ENCODE assay signal across 8 cellular contexts in the genomic region with DNA sequence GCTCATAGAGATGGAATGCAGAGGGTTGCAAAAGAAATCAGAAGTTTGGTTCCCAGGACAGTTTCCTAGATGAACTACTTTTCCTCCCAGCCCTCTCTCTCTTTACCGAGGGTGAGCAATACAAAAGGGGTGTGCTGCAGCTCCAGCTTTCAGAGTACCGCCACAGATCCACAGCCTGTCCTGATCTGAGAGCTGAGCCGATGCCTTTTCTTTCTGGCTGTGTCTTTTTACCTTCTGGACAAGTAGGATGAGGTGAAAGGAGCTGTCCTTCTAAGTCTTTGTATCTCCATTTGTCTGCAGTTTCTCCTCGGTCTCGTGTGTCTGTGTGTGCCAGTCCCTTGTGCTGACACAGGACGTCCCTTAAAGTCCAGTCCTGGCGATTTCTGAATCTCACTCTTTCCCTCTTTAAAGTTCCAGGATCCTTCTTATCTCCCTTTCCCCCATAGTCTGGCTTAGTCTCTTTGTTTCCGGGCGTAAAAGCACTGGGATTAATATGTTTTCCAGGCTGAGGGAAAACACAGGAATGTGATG. TPM values are rescaled to one million over a fixed set of nuclear protein-coding genes. Genes with fewer than 3 reads are reported as not detected.
DNase-seq lines count a peak whose midpoint lies in the region; ATAC-seq and TF ChIP-seq lines count a peak whose summit lies in the region.
"Had no signal": no experiment of that assay in that cellular context is flagged by ENCODE, and none has a peak within 500 bp of the region (broad histone marks: within the 10 kb centered on the region; RNA-seq: fewer than 3 reads in every experiment).

No MANE protein-coding gene starts in this region.

- no peaks in the 10 kb centered on the region for H3K36me3 ChIP-seq in urinary bladder (ENCODE audit: insufficient read depth)

- no peak overlapping the region for H3K27ac ChIP-seq in urinary bladder (ENCODE audit: low read depth)

- H3K4me1 ChIP-seq in urinary bladder (ENCODE audit: insufficient read depth), result no peaks in the 10 kb centered on the region

- ATAC-seq in GM18861 (IDR thresholded peaks at IDR 0.05; ENCODE audit: unreplicated experiment), result no peak

- no peak for TF ChIP-seq CTCF in lower leg skin (IDR thresholded peaks at IDR 0.05)

- DNase-seq in HuH-7.5 (ENCODE audit: low spot score) (peak; percentile 24), dedifferentiated amniotic fluid mesenchymal stem cell (ENCODE audit: extremely low spot score) (peak; percentile 78), lower leg skin (ENCODE audit: low spot score in 2 of 2) (no peak), NCI-H510A treated with DMSO at 0.1 percent for 48 hours (lab: John Stamatoyannopoulos, UW) (no peak), NCI-H2029 treated with DMSO at 0.1 percent for 48 hours (lab: John Stamatoyannopoulos, UW) (no peak)
- DNase-seq: glutamatergic neuron had no signal

- peak overlapping the region; percentile 8 for H3K4me3 ChIP-seq in lower leg skin (ENCODE audit: low read depth, poor library complexity, severe bottlenecking)
- H3K4me3 ChIP-seq in urinary bladder (ENCODE audit: low read depth, low read length), result peak overlapping the region; percentile 9

- 7% methylated on average over 9 of the region's 9 CpGs for WGBS in lower leg skin, 2 donors
- WGBS in urinary bladder, result 6% methylated on average over 9 of the region's 9 CpGs

- no peak for TF ChIP-seq POLR2A in lower leg skin (IDR thresholded peaks at IDR 0.05)

- intact Hi-C loops in lower leg skin (cut with DNase I; ENCODE audit: low total_unique reads), result loop anchor here (5.0 to 10.0 kb wide), 2 partner anchors 174 to 337 kb away; a partner anchor contains a TSS

RNA-seq across cellular contexts. Expression of a gene that starts 0.5 kb away (rescaled TPM):
- total RNA-seq in lower leg skin, result 10 to 100 TPM in 3 of 4 donors, 1 to 10 TPM in 1; 7.4 to 53.3 (median 10.6) TPM
- 128 TPM for total RNA-seq in urinary bladder
- 62.3 TPM for polyA plus RNA-seq in urinary bladder

Comparison
In these comparisons a context has a peak if more than half of its experiments do, and no peak if none do; other contexts are left out.
1. DNase-seq: peak in HuH-7.5 (single experiment) and dedifferentiated amniotic fluid mesenchymal stem cell (single experiment); none in lower leg skin (0 of 2), NCI-H510A treated with DMSO at 0.1 percent for 48 hours (single experiment) and NCI-H2029 treated with DMSO at 0.1 percent for 48 hours (single experiment).